In the genomic region with DNA sequence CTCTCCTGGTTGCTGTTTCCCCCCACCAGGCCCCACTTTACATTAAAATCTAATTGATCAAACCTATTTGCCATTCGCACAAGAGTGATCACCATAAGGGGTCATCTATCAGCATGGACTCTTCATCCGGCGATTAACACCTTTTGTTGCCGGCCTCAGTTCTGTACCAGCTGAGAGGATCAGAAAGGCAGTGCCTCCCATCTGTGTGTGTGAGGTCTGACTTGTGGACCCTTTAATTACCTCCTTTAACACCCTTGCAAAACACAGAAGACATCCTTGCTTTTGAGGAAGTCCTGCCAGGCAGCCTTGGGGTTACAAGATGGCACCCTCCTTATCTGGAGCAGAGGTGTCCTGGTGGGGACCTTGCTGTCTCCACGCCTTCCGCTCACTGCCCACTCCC, we compare ENCODE assay signal across 14 cellular contexts.
A peak's percentile ranks its signal among the peaks of the same experiment; 100 is the strongest.
DNase-seq lines count a peak whose midpoint lies in the region; ATAC-seq and TF ChIP-seq lines count a peak whose summit lies in the region.
"Had no signal": no experiment of that assay in that cellular context is flagged by ENCODE, and none has a peak within 500 bp of the region (broad histone marks: within the 10 kb centered on the region; RNA-seq: fewer than 3 reads in every experiment).

No MANE protein-coding gene starts in this region.

- no peak overlapping the region for H3K4me3 ChIP-seq in heart left ventricle
- no peak overlapping the region for H3K4me3 ChIP-seq in WERI-Rb-1 (ENCODE audit: low read depth, low read length)
- H3K4me3 ChIP-seq in neuronal stem cell (ENCODE audit: low read length in 2 of 2) = no peak overlapping the region
- H3K4me3 ChIP-seq: GM23248 had no signal

- no peak for TF ChIP-seq POLR2A in heart left ventricle (IDR thresholded peaks at IDR 0.05)

- DNase-seq in cardiac septum (ENCODE audit: low spot score) (peak; percentile 29), heart left ventricle (no peak), WERI-Rb-1 (peak; percentile 18), neuronal stem cell (ENCODE audit: low spot score) (no peak), COR-L47 (lab: John Stamatoyannopoulos, UW) (no peak)
- DNase-seq in T-helper 2 cell treated with Interferon-gamma antibody and Interleukin-4, amounts not matched to agents 5 μg/mL and 100 μg/mL, for 36 hours (ENCODE audit: low spot score) = no peak
- DNase-seq: Calu3; CD8-positive, alpha-beta memory T cell; DMS 273 treated with DMSO at 0.1 percent for 48 hours; GM23248; H9 had no signal

- intact Hi-C loops in cardiac septum (cut with DNase I) (no loop called here), heart left ventricle (cut with DNase I) (no loop called here)

- no peak overlapping the region for H4K8ac ChIP-seq in neuronal stem cell (ENCODE audit: low read depth, low read length)

- H3K9me3 ChIP-seq in heart left ventricle = no peaks in the 10 kb centered on the region
- H3K9me3 ChIP-seq in WERI-Rb-1 (ENCODE audit: severe bottlenecking) = no peaks in the 10 kb centered on the region
- no peaks in the 10 kb centered on the region for H3K9me3 ChIP-seq in neuronal stem cell (replicated peaks in 1 of 2; ENCODE audit: control insufficient read depth in 2 of 2, insufficient read depth in 1 of 2, low read depth in 1 of 2, low read length in 2 of 2)

- peaks cover 14% of the 10 kb centered on the region for H3K27me3 Mint-ChIP-seq in T-helper 2 cell treated with Interferon-gamma antibody and Interleukin-4, amounts not matched to agents 5 μg/mL and 100 μg/mL, for 36 hours (ENCODE audit: low read depth)

- H3K36me3 Mint-ChIP-seq in T-helper 2 cell treated with Interferon-gamma antibody and Interleukin-4, amounts not matched to agents 5 μg/mL and 100 μg/mL, for 36 hours (ENCODE audit: low read depth) = no peaks in the 10 kb centered on the region
- H3K36me3 Mint-ChIP-seq: CD8-positive, alpha-beta memory T cell; IgD-negative memory B cell had no signal

- H3K4me1 Mint-ChIP-seq in T-helper 2 cell treated with Interferon-gamma antibody and Interleukin-4, amounts not matched to agents 5 μg/mL and 100 μg/mL, for 36 hours (ENCODE audit: low read depth) = no peaks in the 10 kb centered on the region
- H3K4me1 Mint-ChIP-seq: CD8-positive, alpha-beta memory T cell; IgD-negative memory B cell had no signal

- H3K4me3 Mint-ChIP-seq in T-helper 2 cell treated with Interferon-gamma antibody and Interleukin-4, amounts not matched to agents 5 μg/mL and 100 μg/mL, for 36 hours = no peak overlapping the region
- H3K4me3 Mint-ChIP-seq: CD8-positive, alpha-beta memory T cell; H9 had no signal

- H3K27ac Mint-ChIP-seq in T-helper 2 cell treated with Interferon-gamma antibody and Interleukin-4, amounts not matched to agents 5 μg/mL and 100 μg/mL, for 36 hours = no peak overlapping the region
- H3K27ac Mint-ChIP-seq: CD8-positive, alpha-beta memory T cell; IgD-negative memory B cell had no signal

- 94 to 98% (median 95%) methylated on average over 6 of the region's 6 CpGs for WGBS in heart left ventricle, 4 donors
- WGBS in neuronal stem cell (ENCODE audit: extremely low coverage in 2 of 2, insufficient read length in 2 of 2, insufficient replicate concordance in 1 of 2), 2 donors = no CpG with 5 or more reads among the region's 6 CpGs

- TF ChIP-seq CTCF in heart left ventricle (IDR thresholded peaks at IDR 0.05) (no peak), WERI-Rb-1 (IDR thresholded peaks at IDR 0.05; ENCODE audit: low read depth, low read length) (no peak)

- H2AK5ac ChIP-seq in neuronal stem cell (ENCODE audit: low read depth, low read length) = no peak overlapping the region

- no peaks in the 10 kb centered on the region for H3K9me3 Mint-ChIP-seq in T-helper 2 cell treated with Interferon-gamma antibody and Interleukin-4, amounts not matched to agents 5 μg/mL and 100 μg/mL, for 36 hours

- H3K27ac ChIP-seq in heart left ventricle (no peak overlapping the region), WERI-Rb-1 (no peak overlapping the region), neuronal stem cell (replicated peaks; ENCODE audit: low read length) (no peak overlapping the region)
- H3K27ac ChIP-seq: 22Rv1, GM23248 had no signal

- no peak overlapping the region for H2BK12ac ChIP-seq in neuronal stem cell (ENCODE audit: low read length)

- H4K91ac ChIP-seq in neuronal stem cell (ENCODE audit: low read depth, low read length, poor library complexity) = no peak overlapping the region

- H2AFZ ChIP-seq in neuronal stem cell (ENCODE audit: low read length) = no peak overlapping the region
- H2AFZ ChIP-seq: GM23248 had no signal

- H3K4ac ChIP-seq in neuronal stem cell (ENCODE audit: low read length) = no peak overlapping the region

- peak overlapping the region; percentile 32 for H2BK120ac ChIP-seq in neuronal stem cell (ENCODE audit: low read depth, low read length)

- H3K4me2 ChIP-seq in neuronal stem cell (ENCODE audit: insufficient read depth, low read length, poor library complexity, severe bottlenecking) = no peak overlapping the region

- ATAC-seq in heart left ventricle (no peak), GM21528 (IDR thresholded peaks at IDR 0.05; ENCODE audit: low FRiP score, unreplicated experiment) (no peak)

- no peaks in the 10 kb centered on the region for H3K36me3 ChIP-seq in heart left ventricle
- no peaks in the 10 kb centered on the region for H3K36me3 ChIP-seq in WERI-Rb-1
- no peaks in the 10 kb centered on the region for H3K36me3 ChIP-seq in neuronal stem cell (replicated peaks in 1 of 2; ENCODE audit: control insufficient read depth in 2 of 2, insufficient read depth in 2 of 2, low read length in 2 of 2)

- no peak overlapping the region for H3K9ac ChIP-seq in neuronal stem cell (ENCODE audit: low read depth, low read length, poor library complexity)
- H3K9ac ChIP-seq: GM23248 had no signal

- no peak overlapping the region for H2BK5ac ChIP-seq in neuronal stem cell (ENCODE audit: low read length)

- H2BK15ac ChIP-seq in neuronal stem cell (ENCODE audit: low read length) = peak overlapping the region; percentile 3

- H3K23ac ChIP-seq in neuronal stem cell (ENCODE audit: low read depth, low read length, poor library complexity) = no peak overlapping the region

- peaks cover 0 to 3% (median 0%) of the 10 kb centered on the region in 9 donors for H3K27me3 ChIP-seq in heart left ventricle
- H3K27me3 ChIP-seq in WERI-Rb-1 (ENCODE audit: insufficient read depth, low read depth, severe bottlenecking) = no peaks in the 10 kb centered on the region
- H3K27me3 ChIP-seq in neuronal stem cell (ENCODE audit: control insufficient read depth in 3 of 3, insufficient read depth in 3 of 3, low read depth in 1 of 3, low read length in 3 of 3) = peaks cover 0 to 2% (median 0%) of the 10 kb centered on the region in 3 experiments

- H3K14ac ChIP-seq in neuronal stem cell (ENCODE audit: low read length) = no peak overlapping the region

- no peaks in the 10 kb centered on the region for H3K79me1 ChIP-seq in neuronal stem cell (ENCODE audit: low read depth, low read length)

- peaks cover 0 to 3% (median 0%) of the 10 kb centered on the region in 12 donors for H3K4me1 ChIP-seq in heart left ventricle
- H3K4me1 ChIP-seq in neuronal stem cell (ENCODE audit: control insufficient read depth in 2 of 2, insufficient read depth in 1 of 2, low read depth in 1 of 2, low read length in 2 of 2) = peaks cover 20 to 24% of the 10 kb centered on the region in 2 donors

- peak overlapping the region; percentile 20 for H3K18ac ChIP-seq in neuronal stem cell (ENCODE audit: low read length)

Comparison
In these comparisons a context has a peak if more than half of its experiments do, and no peak if none do; other contexts are left out.
1. DNase-seq: peak in cardiac septum (single experiment) and WERI-Rb-1 (single experiment); none in heart left ventricle (0 of 5), neuronal stem cell (single experiment), T-helper 2 cell treated with Interferon-gamma antibody and Interleukin-4, amounts not matched to agents 5 μg/mL and 100 μg/mL, for 36 hours (single experiment) and COR-L47 (single experiment).